In genomic region chr19:595326-596262, GRCh38 we compare ENCODE assay signal across 25 cellular contexts. TPM values are rescaled to one million over a fixed set of nuclear protein-coding genes. Genes with fewer than 3 reads are reported as not detected.
"Had no signal": no experiment of that assay in that cellular context is flagged by ENCODE, and none has a peak within 500 bp of the region (broad histone marks: within the 10 kb centered on the region; RNA-seq: fewer than 3 reads in every experiment).

No MANE protein-coding gene starts in this region.

- FAIRE-seq: colon, endometrium, frontal cortex, kidney, urothelium cell line had no signal

- H3K36me3 ChIP-seq: brain microvascular endothelial cell, tibial nerve had no signal

- H3K27ac ChIP-seq: brain microvascular endothelial cell, skin epidermis, tibial nerve had no signal

- H3K9me3 ChIP-seq: tibial nerve had no signal

- DNase-seq: activated CD4-positive, alpha-beta T cell treated with anti-CD3 and anti-CD28 coated beads, Interleukin-2, amount 10 ng/mL, durations not matched to agents 7 days and 5 days; activated CD8-positive, alpha-beta memory T cell treated with anti-CD3 and anti-CD28 coated beads, Interleukin-2, amount 50 U/mL, for 4 hours; activated naive CD4-positive, alpha-beta T cell treated with anti-CD3 and anti-CD28 coated beads for 36 hours; activated naive CD8-positive, alpha-beta T cell treated with anti-CD3 and anti-CD28 coated beads, Interleukin-2, amount 50 U/mL, for 24 hours; activated T-cell treated with anti-CD3 and anti-CD28 coated beads, Interleukin-2, amount 50 U/mL, for 4 hours; aorta; brain microvascular endothelial cell; central memory CD4-positive, alpha-beta T cell; dorsolateral prefrontal cortex; hypothalamus; kidney; occipital lobe; posterior cingulate gyrus; stimulated activated CD4-positive, alpha-beta T cell treated with anti-CD3 and anti-CD28 coated beads, Interleukin-15, amount 100 ng/mL, for 24 hours; stimulated activated CD4-positive, alpha-beta T cell treated with anti-CD3 and anti-CD28 coated beads, Interleukin-2, amount 100 ng/mL, for 48 hours had no signal

- H3K27me3 ChIP-seq: brain microvascular endothelial cell had no signal

- H3K4me3 ChIP-seq: dorsolateral prefrontal cortex, lung, skin epidermis, tibial nerve had no signal

- ATAC-seq: activated CD4-positive, CD25-positive, alpha-beta regulatory T cell treated with anti-CD3 and anti-CD28 coated beads, Interleukin-2, amount 50 U/mL, for 24 hours; activated naive CD8-positive, alpha-beta T cell treated with anti-CD3 and anti-CD28 coated beads, Interleukin-2, amount 50 U/mL, for 24 hours; activated T-cell treated with anti-CD3 and anti-CD28 coated beads, Interleukin-2, amount 50 U/mL, for 4 hours; left lobe of liver had no signal

RNA-seq across cellular contexts. Expression of gene FGF22, which starts 44.1 kb away (rescaled TPM):
- total RNA-seq: activated naive CD4-positive, alpha-beta T cell treated with anti-CD3 and anti-CD28 coated beads for 36 hours; activated T-cell treated with anti-CD3 and anti-CD28 coated beads, Interleukin-2, amount 50 U/mL, for 4 hours had no signal

RNA-seq across cellular contexts. Expression of gene GZMM, which starts 51.7 kb away (rescaled TPM):
- total RNA-seq: occipital lobe, renal cortical epithelial cell had no signal
